14 cellular contexts compared by ENCODE assay signal in the genomic region with DNA sequence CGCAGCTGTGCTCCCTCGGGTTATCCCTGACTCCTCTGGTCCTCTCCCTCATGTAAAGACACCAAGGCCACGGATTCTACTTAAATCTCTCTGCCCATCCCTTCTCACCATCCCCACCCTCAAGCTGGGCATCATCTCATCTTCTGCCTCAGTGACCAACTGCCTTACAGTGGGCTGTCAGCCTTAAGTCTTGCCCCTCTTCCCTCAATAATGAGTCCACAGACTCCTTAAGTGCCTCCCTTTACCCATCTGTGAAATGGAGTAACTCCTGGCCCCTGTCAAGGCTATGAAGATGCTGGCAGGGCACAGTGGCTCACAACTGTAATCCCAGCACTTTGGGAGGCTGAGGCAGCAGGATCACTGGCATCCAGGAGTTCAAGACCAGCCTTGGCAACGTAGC. TPM values are rescaled to one million over a fixed set of nuclear protein-coding genes. Genes with fewer than 3 reads are reported as not detected.
DNase-seq lines count a peak whose midpoint lies in the region; ATAC-seq and TF ChIP-seq lines count a peak whose summit lies in the region.
"Had no signal": no experiment of that assay in that cellular context is flagged by ENCODE, and none has a peak within 500 bp of the region (broad histone marks: within the 10 kb centered on the region; RNA-seq: fewer than 3 reads in every experiment).

No MANE protein-coding gene starts in this region.

- H3K36me3 ChIP-seq in thymus (ENCODE audit: control insufficient read depth, insufficient read depth), result peaks cover 6% of the 10 kb centered on the region

- intact Hi-C loops in activated B cell treated with CpG ODN at 0.5 μM for 24 hours (cut with micrococcal nuclease), result no loop called here
- intact Hi-C loops in head of caudate nucleus (cut with DNase I), result no loop called here

- H3K4me1 ChIP-seq in thymus (ENCODE audit: control insufficient read depth, insufficient read depth, low read length), result peaks cover 51% of the 10 kb centered on the region
- H3K4me1 ChIP-seq: SJSA1 had no signal

- ATAC-seq in activated B cell treated with CpG ODN at 0.5 μM for 24 hours (ENCODE audit: low read depth), result no peak
- no peak for ATAC-seq in HG03432 (IDR thresholded peaks at IDR 0.05; ENCODE audit: unreplicated experiment)

- no peaks in the 10 kb centered on the region for H3K9me3 Mint-ChIP-seq in activated naive CD4-positive, alpha-beta T cell treated with anti-CD3 and anti-CD28 coated beads, Interleukin-2, amount 50 U/mL, for 24 hours
- H3K9me3 Mint-ChIP-seq in activated B cell treated with CpG ODN at 0.5 μM for 24 hours (no peaks in the 10 kb centered on the region), immature natural killer cell (no peaks in the 10 kb centered on the region)

- TF ChIP-seq CTCF in activated B cell treated with CpG ODN at 0.5 μM for 24 hours (IDR thresholded peaks at IDR 0.05), result no peak

- H3K27me3 ChIP-seq in thymus (ENCODE audit: control insufficient read depth, insufficient read depth), result no peaks in the 10 kb centered on the region
- H3K27me3 ChIP-seq: SJSA1 had no signal

- peak overlapping the region; percentile 87 for H3K27ac Mint-ChIP-seq in activated naive CD4-positive, alpha-beta T cell treated with anti-CD3 and anti-CD28 coated beads, Interleukin-2, amount 50 U/mL, for 24 hours
- H3K27ac Mint-ChIP-seq in activated B cell treated with CpG ODN at 0.5 μM for 24 hours (peak overlapping the region; percentile 100), immature natural killer cell (peak overlapping the region; percentile 28 to 83 (median 64))

- WGBS in thymus, result 95% methylated on average over 4 of the region's 4 CpGs

- H3K4me1 Mint-ChIP-seq in activated naive CD4-positive, alpha-beta T cell treated with anti-CD3 and anti-CD28 coated beads, Interleukin-2, amount 50 U/mL, for 24 hours, result peaks cover 80% of the 10 kb centered on the region
- H3K4me1 Mint-ChIP-seq in activated B cell treated with CpG ODN at 0.5 μM for 24 hours (peaks cover 70% of the 10 kb centered on the region), immature natural killer cell (peaks cover 39 to 45% of the 10 kb centered on the region in 2 donors)

- POLR2A ChIA-PET in activated B cell treated with CpG ODN at 0.5 μM for 24 hours (lab: Charles Lee), result interaction anchor here (5.1 to 21.5 kb wide), 4 partner anchors 7 to 28 kb away, joined by 49 to 1638 read pairs (median 89); a partner anchor contains a TSS

- peak overlapping the region; percentile 54 for H3K27ac ChIP-seq in thymus (ENCODE audit: low read depth)
- H3K27ac ChIP-seq: SJSA1 had no signal

- H3K4me3 Mint-ChIP-seq in activated naive CD4-positive, alpha-beta T cell treated with anti-CD3 and anti-CD28 coated beads, Interleukin-2, amount 50 U/mL, for 24 hours, result no peak overlapping the region
- H3K4me3 Mint-ChIP-seq in activated B cell treated with CpG ODN at 0.5 μM for 24 hours (peak overlapping the region; percentile 57), immature natural killer cell (peak overlapping the region in 2 of 5 donors; percentile 10 to 46)

- no peaks in the 10 kb centered on the region for H3K9me3 ChIP-seq in thymus (ENCODE audit: control insufficient read depth)
- H3K9me3 ChIP-seq: SJSA1 had no signal

- no peaks in the 10 kb centered on the region for H3K27me3 Mint-ChIP-seq in activated naive CD4-positive, alpha-beta T cell treated with anti-CD3 and anti-CD28 coated beads, Interleukin-2, amount 50 U/mL, for 24 hours
- H3K27me3 Mint-ChIP-seq in activated B cell treated with CpG ODN at 0.5 μM for 24 hours (no peaks in the 10 kb centered on the region), immature natural killer cell (ENCODE audit: low read depth in 3 of 3) (peaks cover 4 to 6% (median 4%) of the 10 kb centered on the region in 3 donors)

- CTCF ChIA-PET in activated B cell treated with CpG ODN at 0.5 μM for 24 hours (lab: Charles Lee), result interaction anchor here (10.4 kb wide), 1 partner anchor 27 kb away, joined by 372 read pairs; a partner anchor contains a TSS

- H3K4me3 ChIP-seq in thymus (ENCODE audit: low read length), result no peak overlapping the region
- H3K4me3 ChIP-seq: SJSA1 had no signal

- DNase-seq in activated naive CD4-positive, alpha-beta T cell treated with anti-CD3 and anti-CD28 coated beads, Interleukin-2, amount 50 U/mL, for 16 hours, result no peak
- DNase-seq in activated B cell treated with CpG ODN at 0.5 μM for 24 hours, result no peak
- no peak for DNase-seq in immature natural killer cell
- no peak for DNase-seq in head of caudate nucleus
- no peak for DNase-seq in superior temporal gyrus (ENCODE audit: extremely low spot score)
- DNase-seq: caudate nucleus, NCI-H1694 treated with DMSO at 0.1 percent for 48 hours, NCI-H446 had no signal

- no peaks in the 10 kb centered on the region for H3K36me3 Mint-ChIP-seq in activated naive CD4-positive, alpha-beta T cell treated with anti-CD3 and anti-CD28 coated beads, Interleukin-2, amount 50 U/mL, for 24 hours
- H3K36me3 Mint-ChIP-seq in activated B cell treated with CpG ODN at 0.5 μM for 24 hours (ENCODE audit: low read depth) (no peaks in the 10 kb centered on the region), immature natural killer cell (peaks cover 0 to 3% (median 0%) of the 10 kb centered on the region in 3 donors)

RNA-seq across cellular contexts. Expression of a gene that starts 12.1 kb away (rescaled TPM):
- total RNA-seq in activated B cell treated with CpG ODN at 0.5 μM for 24 hours, result 265 and 285 TPM in 2 replicates
- polyA plus RNA-seq in immature natural killer cell (1,000 to 10,000 TPM; 1,203 to 2,040 (median 1,333) TPM), thymus (261 TPM)

RNA-seq across cellular contexts. Expression of a gene that starts 14.5 kb away (rescaled TPM):
- total RNA-seq in activated B cell treated with CpG ODN at 0.5 μM for 24 hours, result 35.5 and 36.9 TPM in 2 replicates
- 1 to 10 TPM; 5.7 to 8.8 (median 8.3) TPM for polyA plus RNA-seq in immature natural killer cell
- 42.7 TPM for polyA plus RNA-seq in thymus

RNA-seq across cellular contexts. Expression of a gene that starts 25.8 kb away (rescaled TPM):
- total RNA-seq in activated B cell treated with CpG ODN at 0.5 μM for 24 hours, result 449 and 499 TPM in 2 replicates
- polyA plus RNA-seq in immature natural killer cell (1,000 to 10,000 TPM; 3,509 to 3,975 (median 3,639) TPM), thymus (1,113 TPM)
- total RNA-seq: fibroblast of villous mesenchyme, pulmonary artery endothelial cell, SJSA1 had no signal

RNA-seq across cellular contexts. Expression of a gene that starts 57.9 kb away (rescaled TPM):
- total RNA-seq in activated B cell treated with CpG ODN at 0.5 μM for 24 hours, result 13.8 and 16.4 TPM in 2 replicates
- polyA plus RNA-seq in immature natural killer cell, result 1 to 10 TPM; 4.0 to 6.9 (median 5.4) TPM
- polyA plus RNA-seq in thymus, result 9.7 TPM
